ENCODE assay signal across 22 cellular contexts in the genomic region with DNA sequence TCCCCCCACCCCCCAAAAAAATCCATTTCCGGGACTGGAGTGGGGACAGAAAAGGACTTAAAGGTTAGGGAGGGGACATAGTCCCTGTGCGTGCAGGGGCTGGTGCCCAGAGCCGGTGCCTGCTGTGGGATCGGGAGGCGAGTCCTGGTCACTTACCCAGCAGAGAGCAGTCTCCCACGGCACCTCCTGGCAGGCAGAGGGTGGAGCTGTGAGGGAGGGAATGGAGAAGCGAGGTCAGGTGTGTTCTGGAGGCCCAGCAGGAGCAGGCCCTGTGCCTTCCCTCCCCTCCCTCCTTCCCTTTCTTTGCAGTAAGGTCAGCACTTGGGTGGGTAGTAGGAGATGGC. TPM values are rescaled to one million over a fixed set of nuclear protein-coding genes. Genes with fewer than 3 reads are reported as not detected.
A peak's percentile ranks its signal among the peaks of the same experiment; 100 is the strongest.
DNase-seq lines count a peak whose midpoint lies in the region; ATAC-seq and TF ChIP-seq lines count a peak whose summit lies in the region.
"Had no signal": no experiment of that assay in that cellular context is flagged by ENCODE, and none has a peak within 500 bp of the region (broad histone marks: within the 10 kb centered on the region; RNA-seq: fewer than 3 reads in every experiment).

No MANE protein-coding gene starts in this region.

- H3K4me1 Mint-ChIP-seq in endothelial cell (ENCODE audit: unreplicated experiment) (peaks cover 47% of the 10 kb centered on the region), neural crest cell (peaks cover 31% of the 10 kb centered on the region), osteocyte (ENCODE audit: unreplicated experiment) (peaks cover 15% of the 10 kb centered on the region)

- H3K4me1 ChIP-seq in right atrium auricular region, result peaks cover 0 to 33% of the 10 kb centered on the region in 2 donors
- H3K4me1 ChIP-seq: SJCRH30 had no signal

- no peak overlapping the region for H3K4me3 ChIP-seq in right atrium auricular region
- H3K4me3 ChIP-seq: Peyer's patch, SJCRH30 had no signal

- H3K4me3 Mint-ChIP-seq in endothelial cell (ENCODE audit: unreplicated experiment), result peak overlapping the region; percentile 82
- H3K4me3 Mint-ChIP-seq in neural crest cell, result peak overlapping the region; percentile 43
- no peak overlapping the region for H3K4me3 Mint-ChIP-seq in osteocyte (ENCODE audit: unreplicated experiment)
- H3K4me3 Mint-ChIP-seq: HFFc6 had no signal

- H3K27me3 ChIP-seq in right atrium auricular region, result no peaks in the 10 kb centered on the region
- H3K27me3 ChIP-seq: Peyer's patch had no signal

- peaks cover 68% of the 10 kb centered on the region for H3K36me3 Mint-ChIP-seq in endothelial cell (ENCODE audit: low read depth, unreplicated experiment)
- H3K36me3 Mint-ChIP-seq in neural crest cell (ENCODE audit: low read depth), result peaks cover 2% of the 10 kb centered on the region
- no peaks in the 10 kb centered on the region for H3K36me3 Mint-ChIP-seq in osteocyte (ENCODE audit: unreplicated experiment)
- H3K36me3 Mint-ChIP-seq: CD4-positive, CD25-positive, alpha-beta regulatory T cell had no signal

- H3K27ac Mint-ChIP-seq in endothelial cell (ENCODE audit: unreplicated experiment) (peak overlapping the region; percentile 65), neural crest cell (ENCODE audit: unreplicated experiment) (no peak overlapping the region), osteocyte (ENCODE audit: unreplicated experiment) (no peak overlapping the region)
- H3K27ac Mint-ChIP-seq: HFFc6 had no signal

- H3K9me3 Mint-ChIP-seq in endothelial cell (ENCODE audit: unreplicated experiment) (no peaks in the 10 kb centered on the region), neural crest cell (no peaks in the 10 kb centered on the region), osteocyte (ENCODE audit: unreplicated experiment) (no peaks in the 10 kb centered on the region)
- H3K9me3 Mint-ChIP-seq: CD4-positive, CD25-positive, alpha-beta regulatory T cell; HFFc6 had no signal

- no peaks in the 10 kb centered on the region for H3K36me3 ChIP-seq in right atrium auricular region
- H3K36me3 ChIP-seq: Peyer's patch, SJCRH30 had no signal

- ATAC-seq in GM18867 (IDR thresholded peaks at IDR 0.05; ENCODE audit: unreplicated experiment) (no peak), GM21723 (IDR thresholded peaks at IDR 0.05; ENCODE audit: unreplicated experiment) (no peak)

- intact Hi-C loops in cardiac septum (cut with DNase I), result loop anchor here (5.0 kb wide), 1 partner anchor 74 kb away; the partner anchor contains the start of gene ARSA

- H3K27ac ChIP-seq in right atrium auricular region, result no peak overlapping the region
- H3K27ac ChIP-seq: HL-60, Peyer's patch, SJCRH30 had no signal

- peak; percentile 58 for DNase-seq in cardiac septum (ENCODE audit: low spot score)
- DNase-seq in right atrium auricular region (ENCODE audit: low spot score), result no peak
- DNase-seq in endothelial cell (ENCODE audit: low spot score), result no peak
- no peak for DNase-seq in neural crest cell (ENCODE audit: low read depth, low spot score)
- no peak for DNase-seq in osteocyte (ENCODE audit: extremely low spot score, unreplicated experiment)
- DNase-seq: AML-193; Calu3; CD4-positive, CD25-positive, alpha-beta regulatory T cell; DMS79 treated with DMSO at 0.1 percent for 48 hours; GDM1; GOT3; HFFc6; KBM-7; NCI-H1048; NCI-H146; NCI-H345; NCI-H748 treated with DMSO at 0.1 percent for 48 hours; SJCRH30 had no signal

- H3K9me3 ChIP-seq in right atrium auricular region, result no peaks in the 10 kb centered on the region
- H3K9me3 ChIP-seq: Peyer's patch, SJCRH30 had no signal

- peaks cover 68% of the 10 kb centered on the region for H3K27me3 Mint-ChIP-seq in endothelial cell (ENCODE audit: unreplicated experiment)
- H3K27me3 Mint-ChIP-seq in neural crest cell (ENCODE audit: low read depth), result no peaks in the 10 kb centered on the region
- H3K27me3 Mint-ChIP-seq in osteocyte (ENCODE audit: unreplicated experiment), result no peaks in the 10 kb centered on the region
- H3K27me3 Mint-ChIP-seq: CD4-positive, CD25-positive, alpha-beta regulatory T cell had no signal

- TF ChIP-seq CTCF in right atrium auricular region (IDR thresholded peaks at IDR 0.05), result no peak
- no peak for TF ChIP-seq CTCF in endothelial cell (IDR thresholded peaks at IDR 0.05; ENCODE audit: unreplicated experiment)
- TF ChIP-seq CTCF in neural crest cell (conservative IDR thresholded peaks at IDR 0.05), result no peak
- TF ChIP-seq CTCF in osteocyte (IDR thresholded peaks at IDR 0.05), result no peak

RNA-seq across cellular contexts. Expression of gene SHANK3, which starts 28.4 kb away (rescaled TPM):
- total RNA-seq in cardiac septum (25.9 TPM), right atrium auricular region (10 to 100 TPM in 1 of 2 donors, 1 to 10 TPM in 1; 8.2 to 12.3 TPM), endothelial cell (ENCODE audit: unreplicated experiment) (223 TPM), neural crest cell (15.2 and 15.4 TPM in 2 replicates), osteocyte (4.7 and 4.8 TPM in 2 replicates)

RNA-seq across cellular contexts. Expression of gene ACR, which starts 37.0 kb away (rescaled TPM):
- total RNA-seq in cardiac septum, result 0.40 TPM
- total RNA-seq in right atrium auricular region, result under 1 TPM in 1 of 2 donors, not detected in 1; 0.39 TPM
- 2.8 TPM for total RNA-seq in endothelial cell (ENCODE audit: unreplicated experiment)
- total RNA-seq in neural crest cell, result 0.34 TPM in 1 of 2 replicates, not detected in the other
- total RNA-seq in osteocyte, result not detected in 2 replicates
- total RNA-seq: Calu3; CD4-positive, CD25-positive, alpha-beta regulatory T cell; HFFc6; Peyer's patch; SJCRH30 had no signal
